21 cellular contexts compared by ENCODE assay signal in genomic region chr9:105338308-105338707, GRCh38.
"Had no signal": no experiment of that assay in that cellular context is flagged by ENCODE, and none has a peak within 500 bp of the region (broad histone marks: within the 10 kb centered on the region; RNA-seq: fewer than 3 reads in every experiment).

No MANE protein-coding gene starts in this region.

- H3K27me3 Mint-ChIP-seq: naive thymus-derived CD4-positive, alpha-beta T cell had no signal

- H3K4me3 Mint-ChIP-seq: naive thymus-derived CD4-positive, alpha-beta T cell; nephron progenitor cell; stimulated activated effector memory CD8-positive, alpha-beta T cell treated with anti-CD3 and anti-CD28 coated beads, Interleukin-12 subunit alpha, Interleukin-12 subunit beta, amount 100 ng/mL, for 72 hours had no signal

- H3K36me3 Mint-ChIP-seq: stimulated activated effector memory CD8-positive, alpha-beta T cell treated with anti-CD3 and anti-CD28 coated beads, Interleukin-12 subunit alpha, Interleukin-12 subunit beta, amount 100 ng/mL, for 72 hours had no signal

- H3K27ac Mint-ChIP-seq: naive thymus-derived CD4-positive, alpha-beta T cell; nephron progenitor cell; stimulated activated effector memory CD8-positive, alpha-beta T cell treated with anti-CD3 and anti-CD28 coated beads, Interleukin-12 subunit alpha, Interleukin-12 subunit beta, amount 100 ng/mL, for 72 hours had no signal

- H3K27me3 ChIP-seq: esophagus squamous epithelium, neutrophil, right lobe of liver, tibial artery, upper lobe of left lung, vagina had no signal

- DNase-seq: effector CD8-positive, alpha-beta T cell; esophagus squamous epithelium; foreskin fibroblast; kidney; left cardiac atrium; left ventricle myocardium superior; naive thymus-derived CD4-positive, alpha-beta T cell; nephron progenitor cell; psoas muscle; retina; right lobe of liver; stimulated activated CD4-positive, alpha-beta T cell treated with anti-CD3 and anti-CD28 coated beads, Interleukin-4, amount 100 ng/mL, for 1 hour; stimulated activated CD8-positive, alpha-beta memory T cell treated with anti-CD3 and anti-CD28 coated beads, Interleukin-4, amount 100 ng/mL, for 48 hours; stimulated activated naive CD8-positive, alpha-beta T cell treated with anti-CD3 and anti-CD28 coated beads, Interleukin-15, Interleukin-2, amounts not matched to agents 100 U/mL and 50 U/mL, for 24 hours; tibial artery had no signal

- H3K4me3 ChIP-seq: coronary artery, esophagus squamous epithelium, psoas muscle, right lobe of liver, tibial artery, upper lobe of left lung, vagina had no signal

- FAIRE-seq: kidney had no signal

- H3K4me1 ChIP-seq: psoas muscle had no signal

- H3K27ac ChIP-seq: coronary artery, epithelial cell of prostate, esophagus squamous epithelium, neutrophil, psoas muscle, right lobe of liver, tibial artery, upper lobe of left lung, vagina had no signal

- H3K9me3 ChIP-seq: esophagus squamous epithelium, neutrophil, psoas muscle, right lobe of liver, tibial artery, upper lobe of left lung, vagina had no signal

- H3K9me3 Mint-ChIP-seq: nephron progenitor cell; stimulated activated effector memory CD8-positive, alpha-beta T cell treated with anti-CD3 and anti-CD28 coated beads, Interleukin-12 subunit alpha, Interleukin-12 subunit beta, amount 100 ng/mL, for 72 hours had no signal

- ATAC-seq: left cardiac atrium; left ventricle myocardium superior; naive thymus-derived CD4-positive, alpha-beta T cell; psoas muscle; right lobe of liver; stimulated activated effector memory CD8-positive, alpha-beta T cell treated with anti-CD3 and anti-CD28 coated beads, Interleukin-12 subunit alpha, Interleukin-12 subunit beta, amount 100 ng/mL, for 72 hours; stimulated activated naive CD8-positive, alpha-beta T cell treated with anti-CD3 and anti-CD28 coated beads, Interleukin-15, Interleukin-2, amounts not matched to agents 100 U/mL and 50 U/mL, for 24 hours had no signal
